Comparison of ENCODE assay signal across 23 cellular contexts in genomic region chr18:40133253-40133652, GRCh38.
"Had no signal": no experiment of that assay in that cellular context is flagged by ENCODE, and none has a peak within 500 bp of the region (broad histone marks: within the 10 kb centered on the region; RNA-seq: fewer than 3 reads in every experiment).

No MANE protein-coding gene starts in this region.

- DNase-seq: activated CD4-positive, alpha-beta memory T cell treated with anti-CD3 and anti-CD28 coated beads, Interleukin-2, amount 10 ng/mL, durations not matched to agents 7 days and 5 days; activated CD4-positive, alpha-beta T cell treated with anti-CD3 and anti-CD28 coated beads for 36 hours; activated CD4-positive, alpha-beta T cell treated with anti-CD3 and anti-CD28 coated beads, Interleukin-2, amount 50 U/mL, for 1 hour; activated gamma-delta T cell; activated naive CD4-positive, alpha-beta T cell treated with anti-CD3 and anti-CD28 coated beads for 36 hours; activated T-cell treated with anti-CD3 and anti-CD28 coated beads for 4 hours; activated T-cell treated with anti-CD3 and anti-CD28 coated beads, Interleukin-2, amount 50 U/mL, for 48 hours; cerebellar nuclear complex; Karpas-422; NCI-H1105 treated with DMSO at 0.1 percent for 48 hours; NCI-H1694 treated with DMSO at 0.1 percent for 48 hours; NCI-H2081; NCI-H446 treated with DMSO at 0.1 percent for 48 hours; NCI-H524 treated with DMSO at 0.1 percent for 48 hours; NCI-H82; OCI-M1; RPMI8226; T-helper 1 cell; WERI-Rb-1 had no signal

- ATAC-seq: activated CD4-positive, alpha-beta T cell treated with anti-CD3 and anti-CD28 coated beads for 36 hours; activated T-helper 17 cell treated with anti-CD3 and anti-CD28 coated beads, Interleukin-2, amount 50 U/mL, for 72 hours; K562; Panc1; Right ventricle myocardium inferior had no signal
